In genomic region chr10:103715430-103715829, GRCh38 we compare ENCODE assay signal across 11 cellular contexts.
DNase-seq lines count a peak whose midpoint lies in the region; ATAC-seq and TF ChIP-seq lines count a peak whose summit lies in the region.
"Had no signal": no experiment of that assay in that cellular context is flagged by ENCODE, and none has a peak within 500 bp of the region (broad histone marks: within the 10 kb centered on the region; RNA-seq: fewer than 3 reads in every experiment).

No MANE protein-coding gene starts in this region.

- BruUV-seq in Caco-2 (replicated peaks; lab: Mats Ljungman, UMichigan), result no TSS peak

- H3K4me3 ChIP-seq in Caco-2 (ENCODE audit: low read depth, low read length) (no peak overlapping the region), upper lobe of right lung (no peak overlapping the region)

- no peak overlapping the region for H3K27ac ChIP-seq in upper lobe of right lung

- no peak overlapping the region for H3K4me3 Mint-ChIP-seq in Caco-2 (ENCODE audit: unreplicated experiment)
- no peak overlapping the region for H3K4me3 Mint-ChIP-seq in endothelial cell (ENCODE audit: unreplicated experiment)
- H3K4me3 Mint-ChIP-seq: naive B cell had no signal

- peaks cover 26% of the 10 kb centered on the region for H3K4me1 ChIP-seq in Caco-2
- no peaks in the 10 kb centered on the region for H3K4me1 ChIP-seq in upper lobe of right lung

- no peaks in the 10 kb centered on the region for H3K9me3 Mint-ChIP-seq in Caco-2 (ENCODE audit: unreplicated experiment)
- H3K9me3 Mint-ChIP-seq in endothelial cell (ENCODE audit: unreplicated experiment), result no peaks in the 10 kb centered on the region
- H3K9me3 Mint-ChIP-seq: naive B cell had no signal

- POLR2A ChIA-PET in Caco-2 (lab: Charles Lee), result no interaction called here

- TF ChIP-seq CTCF in Caco-2 (IDR thresholded peaks at IDR 0.05; ENCODE audit: insufficient read depth in 1 of 2, low read depth in 1 of 2, low read length in 1 of 2, severe bottlenecking in 1 of 2, unreplicated experiment in 1 of 2) (no peak), upper lobe of right lung (IDR thresholded peaks at IDR 0.05) (no peak), endothelial cell (IDR thresholded peaks at IDR 0.05; ENCODE audit: unreplicated experiment) (no peak)

- H3K36me3 Mint-ChIP-seq in Caco-2 (ENCODE audit: insufficient read depth, unreplicated experiment) (peaks cover 6% of the 10 kb centered on the region), endothelial cell (ENCODE audit: low read depth, unreplicated experiment) (peaks cover 16% of the 10 kb centered on the region)
- H3K36me3 Mint-ChIP-seq: naive B cell had no signal

- intact Hi-C loops in Caco-2 (cut with micrococcal nuclease; ENCODE audit: unreplicated experiment) (loop anchor here (10.0 kb wide), 1 partner anchor 309 kb away; no protein-coding TSS in a partner anchor), upper lobe of right lung (cut with DNase I) (no loop called here)

- H3K36me3 ChIP-seq in Caco-2 (ENCODE audit: control insufficient read depth, insufficient read depth, low read length) (0 out of 2 replicates have a peak, but pooled peaks cover 3% of the 10 kb centered on the region), upper lobe of right lung (no peaks in the 10 kb centered on the region)

- DNase-seq in Caco-2 (no peak), RKO (ENCODE audit: low spot score) (peak; percentile 62), epidermal melanocyte (ENCODE audit: insufficient read length, low spot score) (peak; percentile 59), non-pigmented ciliary epithelial cell (ENCODE audit: low read depth) (peak; percentile 63), AML-193 (lab: John Stamatoyannopoulos, UW) (no peak), upper lobe of right lung (no peak), endothelial cell (ENCODE audit: low spot score) (no peak), OCI-M2 (lab: John Stamatoyannopoulos, UW; ENCODE audit: unreplicated experiment) (no peak)
- DNase-seq: activated CD8-positive, alpha-beta memory T cell treated with anti-CD3 and anti-CD28 coated beads, Interleukin-2, amount 50 U/mL, for 48 hours; naive B cell; NCI-H69 had no signal

- H3K4me1 Mint-ChIP-seq in Caco-2 (ENCODE audit: low read depth, unreplicated experiment) (peaks cover 24% of the 10 kb centered on the region), endothelial cell (ENCODE audit: unreplicated experiment) (peaks cover 11% of the 10 kb centered on the region)
- H3K4me1 Mint-ChIP-seq: naive B cell had no signal

- H3K27me3 ChIP-seq in Caco-2 (replicated peaks; ENCODE audit: control insufficient read depth, insufficient read depth, low read length), result no peaks in the 10 kb centered on the region
- no peaks in the 10 kb centered on the region for H3K27me3 ChIP-seq in upper lobe of right lung

- no peaks in the 10 kb centered on the region for H3K27me3 Mint-ChIP-seq in Caco-2 (ENCODE audit: insufficient read depth, unreplicated experiment)
- H3K27me3 Mint-ChIP-seq in endothelial cell (ENCODE audit: unreplicated experiment), result peaks cover 7% of the 10 kb centered on the region

- no peak for ATAC-seq in upper lobe of right lung

- H3K27ac Mint-ChIP-seq in Caco-2 (ENCODE audit: unreplicated experiment) (peak overlapping the region; percentile 88), endothelial cell (ENCODE audit: unreplicated experiment) (no peak overlapping the region)

- H3K9me3 ChIP-seq in Caco-2 (no peaks in the 10 kb centered on the region), upper lobe of right lung (no peaks in the 10 kb centered on the region)

- CTCF ChIA-PET in Caco-2 (lab: Charles Lee), result no interaction called here

Comparison
In these comparisons a context has a peak if more than half of its experiments do, and no peak if none do; other contexts are left out.
1. DNase-seq: peak in RKO (single experiment), epidermal melanocyte (single experiment) and non-pigmented ciliary epithelial cell (single experiment); none in Caco-2 (0 of 2), AML-193 (0 of 2), upper lobe of right lung (single experiment), endothelial cell (single experiment) and OCI-M2 (single experiment).